8 cellular contexts compared by ENCODE assay signal in the genomic region with DNA sequence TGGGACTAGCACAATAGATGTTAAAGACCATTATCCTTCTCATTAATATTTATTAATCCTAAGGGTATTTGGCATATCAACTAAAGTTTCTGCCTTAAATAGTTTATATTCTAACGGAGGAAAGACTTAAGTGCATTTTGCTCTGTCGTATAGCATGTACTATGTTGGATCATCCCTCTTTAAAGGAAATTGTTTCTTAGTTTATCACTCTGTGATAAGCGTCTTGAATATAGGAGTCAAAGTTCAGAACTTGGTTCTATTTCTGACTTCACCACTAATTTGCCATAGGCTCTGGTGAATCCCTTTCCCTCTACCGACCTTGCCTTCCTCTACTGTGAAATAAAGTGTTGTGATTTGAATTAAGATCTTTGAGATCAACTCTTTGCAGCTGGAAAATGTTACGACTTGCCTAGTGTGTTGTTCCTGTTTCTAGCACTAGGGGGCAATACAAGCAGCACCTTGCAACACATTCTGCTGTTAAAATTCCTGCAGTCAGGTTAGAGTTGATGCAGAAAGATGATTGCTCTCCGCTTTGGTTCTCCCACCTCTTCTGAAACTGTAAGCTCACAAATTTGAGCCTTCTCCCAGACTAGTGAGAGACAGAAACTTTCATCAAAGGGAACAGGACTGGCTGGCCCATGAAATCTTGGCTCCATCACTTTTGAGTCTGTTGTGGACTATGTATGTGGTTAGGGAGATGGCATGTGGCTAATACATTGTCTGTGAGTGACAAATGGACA. TPM values are rescaled to one million over a fixed set of nuclear protein-coding genes. Genes with fewer than 3 reads are reported as not detected.
DNase-seq lines count a peak whose midpoint lies in the region; ATAC-seq, FAIRE-seq and TF ChIP-seq lines count a peak whose summit lies in the region.

No MANE protein-coding gene starts in this region.

- FAIRE-seq in islet of Langerhans (lab: Jason Lieb, UNC) = peak; percentile 79

- TF ChIP-seq CTCF in cardiac fibroblast (IDR thresholded peaks at IDR 0.05; ENCODE audit: low read depth, low read length) = peak; percentile 88

- no peaks in the 10 kb centered on the region for H3K9me3 ChIP-seq in MG63

- no peaks in the 10 kb centered on the region for H3K27me3 ChIP-seq in MG63

- DNase-seq in NCI-H510A treated with DMSO at 0.1 percent for 48 hours (lab: John Stamatoyannopoulos, UW) (peak; percentile 27), NCI-H510A (lab: John Stamatoyannopoulos, UW) (no peak), MG63 (peak; percentile 5), T-helper 1 cell (peak in 3 of 5 donors; percentile 23 to 44 (median 35)), cardiac fibroblast (ENCODE audit: low read depth in 2 of 2) (peak; percentile 81 to 84)
- DNase-seq in stimulated activated CD4-positive, alpha-beta T cell treated with anti-CD3 and anti-CD28 coated beads, Interleukin-1b, Interleukin-23, amount 100 ng/mL, for 48 hours = peak; percentile 30

- H3K4me3 ChIP-seq in MG63 (no peak overlapping the region), cardiac fibroblast (replicated peaks in 1 of 2; ENCODE audit: low read depth in 2 of 2, low read length in 2 of 2) (no peak overlapping the region)

- no peaks in the 10 kb centered on the region for H3K36me3 ChIP-seq in MG63

- no peak for ATAC-seq in HG03457 (IDR thresholded peaks at IDR 0.05; ENCODE audit: unreplicated experiment)

RNA-seq across cellular contexts. Expression of a gene that starts 27.8 kb away (rescaled TPM):
- 2.1 and 2.2 TPM in 2 replicates for total RNA-seq in MG63 (2014; rRNA removed; shearing (Covaris generic); ENCODE audit: low replicate concordance)

RNA-seq across cellular contexts. Expression of a gene that starts 55.2 kb away (rescaled TPM):
- 222 and 245 TPM in 2 replicates for total RNA-seq in MG63 (2014; rRNA removed; shearing (Covaris generic); ENCODE audit: low replicate concordance)
